In the genomic region with DNA sequence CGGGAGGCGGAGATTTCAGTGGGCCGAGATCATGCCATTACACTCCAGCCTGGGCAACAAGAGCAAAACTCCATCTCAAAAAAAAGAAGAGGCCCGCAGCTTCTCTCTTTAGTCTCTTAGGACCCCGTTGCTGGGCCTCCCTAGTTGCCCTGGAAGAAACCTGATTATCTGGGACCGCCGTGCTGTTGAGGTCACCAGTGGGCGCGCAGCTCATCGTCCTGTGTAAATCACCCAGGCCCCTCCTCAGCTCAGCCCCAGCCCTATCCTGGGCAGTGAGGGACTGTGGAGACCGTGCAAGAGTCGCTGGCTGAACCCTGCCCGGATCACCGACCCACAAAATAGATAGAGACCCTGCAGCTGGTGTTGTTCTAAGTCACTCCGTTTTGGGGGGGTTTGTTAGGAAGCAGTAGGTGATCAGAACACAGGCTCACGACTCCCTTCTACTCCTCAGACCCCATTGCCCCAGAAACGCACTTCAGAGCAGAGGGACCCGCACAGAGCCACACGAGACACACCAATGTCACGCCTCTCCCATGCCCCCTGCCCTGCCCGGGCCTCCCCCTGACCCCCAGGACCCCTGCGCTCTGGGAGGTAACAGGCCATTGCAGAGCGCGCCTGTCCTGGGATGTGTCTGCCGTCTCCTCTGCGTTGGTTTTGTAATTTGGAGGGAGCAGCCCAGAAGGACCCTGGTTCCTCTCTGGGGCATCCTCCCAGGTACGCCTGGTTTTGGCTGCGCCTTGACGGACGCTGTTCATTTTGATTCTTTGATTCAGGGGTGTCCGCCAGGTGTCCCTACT, we compare ENCODE assay signal across 29 cellular contexts.
"Had no signal": no experiment of that assay in that cellular context is flagged by ENCODE, and none has a peak within 500 bp of the region (broad histone marks: within the 10 kb centered on the region; RNA-seq: fewer than 3 reads in every experiment).

No MANE protein-coding gene starts in this region.

- H3K36me3 Mint-ChIP-seq: memory B cell; natural killer cell; stimulated activated effector memory CD8-positive, alpha-beta T cell treated with anti-CD3 and anti-CD28 coated beads, Interleukin-12 subunit alpha, Interleukin-12 subunit beta, amount 100 ng/mL, for 72 hours; type B pancreatic cell had no signal

- DNase-seq: cerebellar nuclear complex; cortex of kidney; effector memory CD8-positive, alpha-beta T cell; erythroblast; esophagus squamous epithelium; foreskin melanocyte; glutamatergic neuron; heart right ventricle; hippocampal formation; islet precursor cell; natural killer cell; stimulated activated CD4-positive, alpha-beta T cell treated with anti-CD3 and anti-CD28 coated beads, Interleukin-2, amount 100 ng/mL, for 24 hours; stimulated activated CD4-positive, alpha-beta T cell treated with anti-CD3 and anti-CD28 coated beads, Interleukin-4, amount 100 ng/mL, for 24 hours; stimulated activated naive CD4-positive, alpha-beta T cell treated with Interleukin-2 at 50 U/mL for 16 hours; stomach; tibial artery; uterus had no signal

- H3K4me3 ChIP-seq: esophagus squamous epithelium, heart right ventricle, left lung, lung, pancreas, right lobe of liver, smooth muscle cell, stomach, tibial artery, uterus had no signal

- H3K27ac Mint-ChIP-seq: effector memory CD8-positive, alpha-beta T cell; memory B cell; natural killer cell; progenitor cell of endocrine pancreas; stimulated activated effector memory CD8-positive, alpha-beta T cell treated with anti-CD3 and anti-CD28 coated beads, Interleukin-12 subunit alpha, Interleukin-12 subunit beta, amount 100 ng/mL, for 72 hours; type B pancreatic cell had no signal

- FAIRE-seq: endometrium, pancreas had no signal

- H3K9me3 ChIP-seq: esophagus squamous epithelium, left lung, neutrophil, pancreas, right lobe of liver, uterus had no signal

- H3K27ac ChIP-seq: esophagus squamous epithelium, heart right ventricle, left lung, neutrophil, pancreas, right lobe of liver, stomach, tibial artery, uterus had no signal

- H3K9me3 Mint-ChIP-seq: effector memory CD8-positive, alpha-beta T cell; memory B cell; natural killer cell; neural crest cell; stimulated activated effector memory CD8-positive, alpha-beta T cell treated with anti-CD3 and anti-CD28 coated beads, Interleukin-12 subunit alpha, Interleukin-12 subunit beta, amount 100 ng/mL, for 72 hours; type B pancreatic cell had no signal

- H3K4me1 Mint-ChIP-seq: memory B cell; natural killer cell; neural crest cell; stimulated activated effector memory CD8-positive, alpha-beta T cell treated with anti-CD3 and anti-CD28 coated beads, Interleukin-12 subunit alpha, Interleukin-12 subunit beta, amount 100 ng/mL, for 72 hours had no signal

- ATAC-seq: effector memory CD8-positive, alpha-beta T cell; heart right ventricle; left lung; natural killer cell; pancreas; right lobe of liver; stimulated activated effector memory CD8-positive, alpha-beta T cell treated with anti-CD3 and anti-CD28 coated beads, Interleukin-12 subunit alpha, Interleukin-12 subunit beta, amount 100 ng/mL, for 72 hours had no signal

- H3K27me3 ChIP-seq: pancreas, right lobe of liver had no signal

- H3K4me3 Mint-ChIP-seq: effector memory CD8-positive, alpha-beta T cell; memory B cell; natural killer cell; neural crest cell; stimulated activated effector memory CD8-positive, alpha-beta T cell treated with anti-CD3 and anti-CD28 coated beads, Interleukin-12 subunit alpha, Interleukin-12 subunit beta, amount 100 ng/mL, for 72 hours; type B pancreatic cell had no signal

- H3K27me3 Mint-ChIP-seq: memory B cell had no signal

- H3K36me3 ChIP-seq: esophagus squamous epithelium, heart right ventricle, left lung, neutrophil, pancreas, right lobe of liver, stomach, tibial artery, uterus had no signal

- H3K4me1 ChIP-seq: heart right ventricle, left lung, pancreas, right lobe of liver, uterus had no signal
